8 cellular contexts compared by ENCODE assay signal in genomic region chr10:27741173-27742091, GRCh38. TPM values are rescaled to one million over a fixed set of nuclear protein-coding genes. Genes with fewer than 3 reads are reported as not detected.
DNase-seq lines count a peak whose midpoint lies in the region; ATAC-seq and TF ChIP-seq lines count a peak whose summit lies in the region.

No MANE protein-coding gene starts in this region.

- peaks cover 1% of the 10 kb centered on the region for H3K36me3 Mint-ChIP-seq in activated naive CD4-positive, alpha-beta T cell treated with anti-CD3 and anti-CD28 coated beads, Interleukin-2, amount 10 ng/mL, durations not matched to agents 7 days and 5 days

- H3K4me1 ChIP-seq in muscle layer of duodenum (ENCODE audit: control insufficient read depth in 1 of 2, insufficient read depth in 2 of 2, low read length in 2 of 2) (peaks cover 10 to 48% of the 10 kb centered on the region in 2 donors), aorta (ENCODE audit: control insufficient read depth in 1 of 2, insufficient read depth in 2 of 2, low read length in 2 of 2) (peaks cover 0 to 1% of the 10 kb centered on the region in 2 donors)

- CTCF ChIA-PET in activated naive CD4-positive, alpha-beta T cell treated with anti-CD3 and anti-CD28 coated beads, Interleukin-2, amount 10 ng/mL, durations not matched to agents 7 days and 5 days (lab: Charles Lee), result interaction anchor here (0.9 to 1.8 kb wide), 5 partner anchors 30 to 638 kb away, joined by 3 to 5 read pairs (median 4); no protein-coding TSS in a partner anchor

- H3K4me3 ChIP-seq in dorsolateral prefrontal cortex (peak overlapping the region in 57 of 59 donors; percentile 33 to 76 (median 60)), muscle layer of duodenum (ENCODE audit: low read depth in 1 of 2, low read length in 2 of 2) (peak overlapping the region; percentile 58 to 84), aorta (ENCODE audit: low read length in 2 of 2) (peak overlapping the region in 1 of 2 donors; percentile 23)

- H3K4me1 Mint-ChIP-seq in activated naive CD4-positive, alpha-beta T cell treated with anti-CD3 and anti-CD28 coated beads, Interleukin-2, amount 10 ng/mL, durations not matched to agents 7 days and 5 days, result peaks cover 41% of the 10 kb centered on the region

- intact Hi-C loops in dorsolateral prefrontal cortex (cut with DNase I), result loop anchor here (2.0 to 10.0 kb wide), 2 partner anchors 433 to 497 kb away; no protein-coding TSS in a partner anchor
- intact Hi-C loops in aorta (cut with DNase I), result loop anchor here in 1 of 2 donors (1.0 to 10.0 kb wide), 4 partner anchors 313 to 643 kb away; no protein-coding TSS in a partner anchor

- WGBS in aorta, 2 donors, result 52 to 54% methylated on average over 52 to 55 of the region's 55 CpGs

- peaks cover 0 to 5% of the 10 kb centered on the region in 2 donors for H3K36me3 ChIP-seq in muscle layer of duodenum (ENCODE audit: control insufficient read depth in 1 of 2, insufficient read depth in 2 of 2, low read length in 2 of 2)
- H3K36me3 ChIP-seq in aorta (ENCODE audit: control insufficient read depth in 1 of 2, insufficient read depth in 2 of 2, low read length in 1 of 2), result no peaks in the 10 kb centered on the region

- H3K27me3 ChIP-seq in dorsolateral prefrontal cortex (peaks cover 0 to 81% (median 52%) of the 10 kb centered on the region in 45 donors), muscle layer of duodenum (ENCODE audit: low read depth, low read length) (peaks cover 31% of the 10 kb centered on the region), aorta (ENCODE audit: control insufficient read depth in 1 of 2, insufficient read depth in 2 of 2, low read length in 1 of 2) (no peaks in the 10 kb centered on the region)

- TF ChIP-seq CTCF in dorsolateral prefrontal cortex (IDR thresholded peaks at IDR 0.05 in 54 of 56, conservative IDR thresholded peaks at IDR 0.05 in 2 of 56; ENCODE audit: low read depth in 1 of 56, partially characterized antibody in 56 of 56), result no peak

- no peak overlapping the region for H3K27ac Mint-ChIP-seq in activated naive CD4-positive, alpha-beta T cell treated with anti-CD3 and anti-CD28 coated beads, Interleukin-2, amount 10 ng/mL, durations not matched to agents 7 days and 5 days

- no peaks in the 10 kb centered on the region for H3K9me3 ChIP-seq in muscle layer of duodenum (ENCODE audit: control insufficient read depth in 1 of 2, low read length in 2 of 2)
- H3K9me3 ChIP-seq in aorta (ENCODE audit: control insufficient read depth, low read length), result no peaks in the 10 kb centered on the region

- DNase-seq in activated naive CD4-positive, alpha-beta T cell treated with anti-CD3 and anti-CD28 coated beads, Interleukin-2, amount 10 ng/mL, durations not matched to agents 7 days and 5 days, result peak; percentile 31
- no peak for DNase-seq in activated naive CD4-positive, alpha-beta T cell (lab: John Stamatoyannopoulos, UW)
- DNase-seq in dorsolateral prefrontal cortex (no peak), aorta (peak; percentile 46 to 76), germinal center (ENCODE audit: low spot score) (no peak)

- ATAC-seq in aorta (ENCODE audit: low FRiP score), result no peak
- ATAC-seq in HG03196 (IDR thresholded peaks at IDR 0.05; ENCODE audit: unreplicated experiment), result no peak
- ATAC-seq in HG03469 (IDR thresholded peaks at IDR 0.05; ENCODE audit: unreplicated experiment), result no peak

- peak overlapping the region; percentile 57 for H3K4me3 Mint-ChIP-seq in activated naive CD4-positive, alpha-beta T cell treated with anti-CD3 and anti-CD28 coated beads, Interleukin-2, amount 10 ng/mL, durations not matched to agents 7 days and 5 days

- H3K27ac ChIP-seq in dorsolateral prefrontal cortex (peak overlapping the region in 2 of 59 donors; percentile 75 to 85), muscle layer of duodenum (ENCODE audit: low read length) (no peak overlapping the region), aorta (ENCODE audit: low read depth in 1 of 2, low read length in 2 of 2) (peak overlapping the region in 1 of 2 donors; percentile 71)

- H3K9me3 Mint-ChIP-seq in activated naive CD4-positive, alpha-beta T cell treated with anti-CD3 and anti-CD28 coated beads, Interleukin-2, amount 10 ng/mL, durations not matched to agents 7 days and 5 days, result no peaks in the 10 kb centered on the region

- peaks cover 68% of the 10 kb centered on the region for H3K27me3 Mint-ChIP-seq in activated naive CD4-positive, alpha-beta T cell treated with anti-CD3 and anti-CD28 coated beads, Interleukin-2, amount 10 ng/mL, durations not matched to agents 7 days and 5 days

RNA-seq across cellular contexts. Expression of gene MKX, which starts 4.2 kb away (rescaled TPM):
- total RNA-seq in dorsolateral prefrontal cortex (10 to 100 TPM in 56 of 120 experiments, 1 to 10 TPM in 64; 4.1 to 16.4 (median 9.8) TPM), aorta (1 to 10 TPM; 4.5 to 6.6 TPM)
- polyA plus RNA-seq in aorta, result 1 to 10 TPM; 2.6 to 4.1 TPM

Comparison
In these comparisons a context has a peak if more than half of its experiments do, and no peak if none do; other contexts are left out.
1. DNase-seq: peak in activated naive CD4-positive, alpha-beta T cell treated with anti-CD3 and anti-CD28 coated beads, Interleukin-2, amount 10 ng/mL, durations not matched to agents 7 days and 5 days (single experiment) and aorta (2 of 2); none in activated naive CD4-positive, alpha-beta T cell (0 of 4), dorsolateral prefrontal cortex (0 of 10) and germinal center (single experiment).